In genomic region chr22:30878516-30879365, GRCh38 we compare ENCODE assay signal across 16 cellular contexts.
DNase-seq lines count a peak whose midpoint lies in the region; ATAC-seq and TF ChIP-seq lines count a peak whose summit lies in the region.
"Had no signal": no experiment of that assay in that cellular context is flagged by ENCODE, and none has a peak within 500 bp of the region (broad histone marks: within the 10 kb centered on the region; RNA-seq: fewer than 3 reads in every experiment).

No MANE protein-coding gene starts in this region.

- H3K4me2 ChIP-seq in parathyroid adenoma (ENCODE audit: low read length), result no peak overlapping the region

- TF ChIP-seq CTCF in left ventricle myocardium inferior (IDR thresholded peaks at IDR 0.05; ENCODE audit: borderline replicate concordance) (no peak), parathyroid adenoma (IDR thresholded peaks at IDR 0.05) (no peak), body of pancreas (IDR thresholded peaks at IDR 0.05) (no peak)

- peak overlapping the region; percentile 42 for H2AFZ ChIP-seq in parathyroid adenoma

- CTCF ChIA-PET in activated CD8-positive, alpha-beta memory T cell treated with anti-CD3 and anti-CD28 coated beads, Interleukin-2, amount 10 ng/mL, durations not matched to agents 7 days and 5 days (lab: Charles Lee), result interaction anchor here (1.0 kb wide), 1 partner anchor 10 kb away, joined by 3 read pairs; no protein-coding TSS in a partner anchor

- no peak overlapping the region for H3K9ac ChIP-seq in parathyroid adenoma

- H3K27ac ChIP-seq in left ventricle myocardium inferior (replicated peaks), result peak overlapping the region; percentile 85
- H3K27ac ChIP-seq in parathyroid adenoma, result peak overlapping the region; percentile 42
- no peak overlapping the region for H3K27ac ChIP-seq in body of pancreas

- H3K27ac Mint-ChIP-seq in activated CD8-positive, alpha-beta memory T cell treated with anti-CD3 and anti-CD28 coated beads, Interleukin-2, amount 10 ng/mL, durations not matched to agents 7 days and 5 days, result no peak overlapping the region
- H3K27ac Mint-ChIP-seq: CD14-positive monocyte had no signal

- WGBS in body of pancreas, 2 donors, result 82 to 86% methylated on average over 11 to 16 of the region's 16 CpGs

- no peak for TF ChIP-seq RAD21 in Ishikawa (IDR thresholded peaks at IDR 0.05; ENCODE audit: low read depth)

- intact Hi-C loops in left ventricle myocardium inferior (cut with micrococcal nuclease), result no loop called here
- intact Hi-C loops in body of pancreas (cut with DNase I), result no loop called here

- no peaks in the 10 kb centered on the region for H3K27me3 ChIP-seq in left ventricle myocardium inferior (ENCODE audit: low read depth)
- H3K27me3 ChIP-seq in parathyroid adenoma (ENCODE audit: control insufficient read depth, insufficient read depth, low read length), result no peaks in the 10 kb centered on the region
- H3K27me3 ChIP-seq in body of pancreas, result no peaks in the 10 kb centered on the region

- no peak overlapping the region for H3K4me3 ChIP-seq in left ventricle myocardium inferior
- H3K4me3 ChIP-seq in parathyroid adenoma (ENCODE audit: low read depth, low read length), result no peak overlapping the region
- H3K4me3 ChIP-seq in body of pancreas, result no peak overlapping the region

- DNase-seq in amniotic epithelial cell (ENCODE audit: low read depth) (peak; percentile 32), left ventricle myocardium inferior (no peak), body of pancreas (no peak), ecto neural progenitor cell (ENCODE audit: low spot score) (no peak)
- no peak for DNase-seq in activated CD8-positive, alpha-beta memory T cell treated with anti-CD3 and anti-CD28 coated beads, Interleukin-2, amount 10 ng/mL, durations not matched to agents 7 days and 5 days
- DNase-seq: activated CD4-positive, CD25-positive, alpha-beta regulatory T cell; activated gamma-delta T cell; NCI-H1930; NCI-H526 treated with DMSO at 0.1 percent for 48 hours; stimulated activated CD4-positive, alpha-beta T cell treated with anti-CD3 and anti-CD28 coated beads, Interleukin-12 subunit alpha, Interleukin-12 subunit beta, amount 100 ng/mL, for 4 hours; T-helper 1 cell had no signal

- H3K36me3 ChIP-seq in left ventricle myocardium inferior (no peaks in the 10 kb centered on the region), parathyroid adenoma (ENCODE audit: control insufficient read depth, insufficient read depth, low read length) (no peaks in the 10 kb centered on the region), body of pancreas (replicated peaks in 1 of 2; ENCODE audit: insufficient read depth in 1 of 2, low read depth in 2 of 2) (no peaks in the 10 kb centered on the region)

- no peaks in the 10 kb centered on the region for H3K27me3 Mint-ChIP-seq in activated CD8-positive, alpha-beta memory T cell treated with anti-CD3 and anti-CD28 coated beads, Interleukin-2, amount 10 ng/mL, durations not matched to agents 7 days and 5 days

- H3K4me3 Mint-ChIP-seq in activated CD8-positive, alpha-beta memory T cell treated with anti-CD3 and anti-CD28 coated beads, Interleukin-2, amount 10 ng/mL, durations not matched to agents 7 days and 5 days, result no peak overlapping the region
- H3K4me3 Mint-ChIP-seq: CD14-positive monocyte had no signal

- H3K4me1 Mint-ChIP-seq in activated CD8-positive, alpha-beta memory T cell treated with anti-CD3 and anti-CD28 coated beads, Interleukin-2, amount 10 ng/mL, durations not matched to agents 7 days and 5 days, result no peaks in the 10 kb centered on the region
- H3K4me1 Mint-ChIP-seq: CD14-positive monocyte had no signal

- TF ChIP-seq POLR2A in body of pancreas (IDR thresholded peaks at IDR 0.05), result no peak

- H3K9me3 Mint-ChIP-seq in activated CD8-positive, alpha-beta memory T cell treated with anti-CD3 and anti-CD28 coated beads, Interleukin-2, amount 10 ng/mL, durations not matched to agents 7 days and 5 days (ENCODE audit: low read depth), result no peaks in the 10 kb centered on the region
- H3K9me3 Mint-ChIP-seq: CD14-positive monocyte had no signal

- H3K4me1 ChIP-seq in left ventricle myocardium inferior (peaks cover 72% of the 10 kb centered on the region), parathyroid adenoma (peaks cover 7% of the 10 kb centered on the region), body of pancreas (peaks cover 6% of the 10 kb centered on the region)

- no peak for TF ChIP-seq EP300 in Ishikawa (IDR thresholded peaks at IDR 0.05; ENCODE audit: borderline replicate concordance)

- H3K9me3 ChIP-seq in left ventricle myocardium inferior (replicated peaks) (no peaks in the 10 kb centered on the region), parathyroid adenoma (ENCODE audit: control insufficient read depth, low read length) (no peaks in the 10 kb centered on the region), body of pancreas (no peaks in the 10 kb centered on the region)

- no peaks in the 10 kb centered on the region for H3K79me2 ChIP-seq in parathyroid adenoma

- no peak for ATAC-seq in HG03159 (IDR thresholded peaks at IDR 0.05; ENCODE audit: unreplicated experiment)
- ATAC-seq in activated CD8-positive, alpha-beta memory T cell treated with anti-CD3 and anti-CD28 coated beads, Interleukin-2, amount 10 ng/mL, durations not matched to agents 7 days and 5 days, result no peak
- ATAC-seq in body of pancreas, result no peak
- ATAC-seq: HCT116 had no signal

- H3K36me3 Mint-ChIP-seq in activated CD8-positive, alpha-beta memory T cell treated with anti-CD3 and anti-CD28 coated beads, Interleukin-2, amount 10 ng/mL, durations not matched to agents 7 days and 5 days, result no peaks in the 10 kb centered on the region
- H3K36me3 Mint-ChIP-seq: CD14-positive monocyte had no signal

TF ChIP-seq in Ishikawa, 13 proteins besides CTCF, POLR2A, EP300 and RAD21:
- TF ChIP-seq CREB1 (IDR thresholded peaks at IDR 0.05; ENCODE audit: low read depth) (no peak), USF1 (IDR thresholded peaks at IDR 0.05) (0 out of 2 replicates have a peak, but pooled peaks have one; percentile 30)
TF ChIP-seq in Ishikawa: peak in this region for 1.

Comparison
In these comparisons a context has a peak if more than half of its experiments do, and no peak if none do; other contexts are left out.
1. H3K27ac ChIP-seq: peak in left ventricle myocardium inferior (single experiment) and parathyroid adenoma (single experiment); none in body of pancreas (0 of 4).